Comparison of ENCODE assay signal across 28 cellular contexts in the genomic region with DNA sequence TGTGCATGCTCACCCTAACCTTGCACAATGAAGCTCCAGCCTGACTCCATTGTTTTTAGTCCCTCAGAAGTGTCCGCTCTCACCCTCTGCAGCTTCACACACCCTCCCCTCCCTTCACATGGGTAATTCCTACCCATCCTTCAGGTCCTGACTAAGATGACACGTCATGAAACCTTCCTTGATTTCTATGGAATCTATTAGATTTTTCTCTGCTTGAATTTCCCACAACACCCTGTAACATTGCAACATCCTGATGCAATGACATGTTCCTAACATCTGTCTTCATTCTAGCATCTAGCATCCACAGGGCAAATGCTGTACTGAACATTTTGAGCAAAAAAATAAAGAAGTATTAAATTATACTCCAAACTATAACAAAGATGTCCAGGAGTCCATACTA.
DNase-seq lines count a peak whose midpoint lies in the region; ATAC-seq, FAIRE-seq and TF ChIP-seq lines count a peak whose summit lies in the region.
"Had no signal": no experiment of that assay in that cellular context is flagged by ENCODE, and none has a peak within 500 bp of the region (broad histone marks: within the 10 kb centered on the region; RNA-seq: fewer than 3 reads in every experiment).

No MANE protein-coding gene starts in this region.

- H3K27ac ChIP-seq in astrocyte (ENCODE audit: low read depth, low read length) = no peak overlapping the region
- H3K27ac ChIP-seq: A549, sigmoid colon, vagina had no signal

- H3K27ac Mint-ChIP-seq in astrocyte (ENCODE audit: unreplicated experiment) = no peak overlapping the region
- H3K27ac Mint-ChIP-seq: activated CD4-positive, alpha-beta T cell treated with anti-CD3 and anti-CD28 coated beads, Interleukin-2, amount 10 ng/mL, durations not matched to agents 24 days and 14 days; immature natural killer cell; progenitor cell of endocrine pancreas had no signal

- H3K79me2 ChIP-seq in astrocyte (ENCODE audit: insufficient read depth, low read length) = no peaks in the 10 kb centered on the region

- H3K4me3 Mint-ChIP-seq in astrocyte (ENCODE audit: unreplicated experiment) = no peak overlapping the region
- H3K4me3 Mint-ChIP-seq: activated CD4-positive, alpha-beta T cell treated with anti-CD3 and anti-CD28 coated beads, Interleukin-2, amount 10 ng/mL, durations not matched to agents 24 days and 14 days; immature natural killer cell had no signal

- no peak for TF ChIP-seq CTCF in astrocyte (IDR thresholded peaks at IDR 0.05; ENCODE audit: insufficient read depth, low read depth, low read length)
- TF ChIP-seq CTCF in fibroblast of villous mesenchyme (IDR thresholded peaks at IDR 0.05; ENCODE audit: insufficient read depth, low read depth, low read length) = no peak

- FAIRE-seq in astrocyte (lab: Jason Lieb, UNC) = no peak
- FAIRE-seq: A549, endothelial cell of umbilical vein, GM12891 had no signal

- no peaks in the 10 kb centered on the region for H3K4me1 ChIP-seq in astrocyte (ENCODE audit: insufficient read depth, low read length)

- H3K4me3 ChIP-seq in astrocyte (ENCODE audit: insufficient read depth, low read depth, low read length) (no peak overlapping the region), fibroblast of villous mesenchyme (ENCODE audit: low read depth, low read length) (no peak overlapping the region)
- H3K4me3 ChIP-seq: A549, sigmoid colon, vagina had no signal

- peaks cover 3% of the 10 kb centered on the region for H3K27me3 Mint-ChIP-seq in astrocyte (ENCODE audit: low read depth, unreplicated experiment)
- H3K27me3 Mint-ChIP-seq: activated CD4-positive, alpha-beta T cell treated with anti-CD3 and anti-CD28 coated beads, Interleukin-2, amount 10 ng/mL, durations not matched to agents 24 days and 14 days had no signal

- H4K20me1 ChIP-seq in astrocyte (ENCODE audit: insufficient read depth, low read length) = no peaks in the 10 kb centered on the region

- DNase-seq in AG08395 (ENCODE audit: low spot score) = peak; percentile 59
- peak; percentile 38 for DNase-seq in ELR (ENCODE audit: low read depth)
- DNase-seq in astrocyte (ENCODE audit: low read depth) = peak; percentile 24
- peak; percentile 46 for DNase-seq in fibroblast of villous mesenchyme (ENCODE audit: low read depth)
- no peak for DNase-seq in DMS53 treated with DMSO at 0.1 percent for 48 hours (lab: John Stamatoyannopoulos, UW; ENCODE audit: unreplicated experiment)
- DNase-seq in activated naive CD4-positive, alpha-beta T cell (lab: John Stamatoyannopoulos, UW) = no peak
- no peak for DNase-seq in SHP77 treated with DMSO at 0.1 percent for 48 hours (lab: John Stamatoyannopoulos, UW)
- DNase-seq: activated CD4-positive, alpha-beta T cell treated with anti-CD3 and anti-CD28 coated beads, Interleukin-2, amount 10 ng/mL, durations not matched to agents 24 days and 14 days; activated gamma-delta T cell; activated T-cell treated with anti-CD3 and anti-CD28 coated beads, Interleukin-2, amount 50 U/mL, for 1 hour; C1 segment of cervical spinal cord; DND-41; hippocampal formation; immature natural killer cell; Karpas-422; NCI-H524; Right ventricle myocardium superior; sigmoid colon; stimulated activated CD4-positive, alpha-beta T cell treated with anti-CD3 and anti-CD28 coated beads, Interleukin-15, amount 100 ng/mL, for 24 hours; stimulated activated naive CD4-positive, alpha-beta T cell; T1000 had no signal

- H3K36me3 Mint-ChIP-seq in astrocyte (ENCODE audit: low read depth, unreplicated experiment) = no peaks in the 10 kb centered on the region
- H3K36me3 Mint-ChIP-seq: immature natural killer cell had no signal

- peaks cover 12% of the 10 kb centered on the region for H3K4me1 Mint-ChIP-seq in astrocyte (ENCODE audit: low read depth, unreplicated experiment)
- H3K4me1 Mint-ChIP-seq: activated CD4-positive, alpha-beta T cell treated with anti-CD3 and anti-CD28 coated beads, Interleukin-2, amount 10 ng/mL, durations not matched to agents 24 days and 14 days; immature natural killer cell had no signal

- no peak overlapping the region for H2AFZ ChIP-seq in astrocyte (ENCODE audit: low read depth, low read length)

- H3K36me3 ChIP-seq in astrocyte (ENCODE audit: insufficient read depth, low read length) = no peaks in the 10 kb centered on the region
- H3K36me3 ChIP-seq: sigmoid colon, vagina had no signal

- H3K9me3 ChIP-seq in astrocyte (ENCODE audit: insufficient read depth, low read depth, low read length) = no peaks in the 10 kb centered on the region
- H3K9me3 ChIP-seq: sigmoid colon, vagina had no signal

- no peaks in the 10 kb centered on the region for H3K27me3 ChIP-seq in astrocyte (ENCODE audit: insufficient read depth, low read length)
- H3K27me3 ChIP-seq: sigmoid colon, vagina had no signal

- no peak for ATAC-seq in HG03139 (IDR thresholded peaks at IDR 0.05; ENCODE audit: unreplicated experiment)
- ATAC-seq: A549, left lobe of liver had no signal

- no peak overlapping the region for H3K4me2 ChIP-seq in astrocyte (ENCODE audit: low read length)

- H3K9ac ChIP-seq in astrocyte (ENCODE audit: low read length) = no peak overlapping the region

- H3K9me3 Mint-ChIP-seq in astrocyte (ENCODE audit: unreplicated experiment) = peaks cover 4% of the 10 kb centered on the region
- H3K9me3 Mint-ChIP-seq: activated CD4-positive, alpha-beta T cell treated with anti-CD3 and anti-CD28 coated beads, Interleukin-2, amount 10 ng/mL, durations not matched to agents 24 days and 14 days had no signal

Comparison
In these comparisons a context has a peak if more than half of its experiments do, and no peak if none do; other contexts are left out.
1. DNase-seq: peak in AG08395 (single experiment), ELR (single experiment), astrocyte (single experiment) and fibroblast of villous mesenchyme (single experiment); none in DMS53 treated with DMSO at 0.1 percent for 48 hours (single experiment), activated naive CD4-positive, alpha-beta T cell (0 of 4) and SHP77 treated with DMSO at 0.1 percent for 48 hours (single experiment).